In the genomic region with DNA sequence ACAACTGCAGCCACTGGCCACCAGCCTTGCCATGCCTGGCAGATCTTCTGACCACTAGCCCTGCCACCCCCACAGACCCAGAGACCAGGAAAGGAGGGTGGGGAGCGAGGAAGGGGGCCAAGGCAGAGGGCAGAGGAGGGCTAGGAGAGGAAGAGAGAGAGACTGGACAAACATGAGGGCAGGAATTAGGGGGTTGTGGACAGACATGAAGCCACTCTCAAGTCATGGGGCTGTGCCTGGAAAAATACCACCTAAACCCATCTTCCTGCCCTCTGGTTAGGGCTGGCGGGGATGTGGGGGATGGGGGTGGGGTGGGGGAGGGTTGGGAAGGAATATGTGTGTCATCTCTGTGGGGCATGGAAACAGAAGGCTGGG, we compare ENCODE assay signal across 1 cellular context.
TF ChIP-seq lines count a peak whose summit lies in the region.

No MANE protein-coding gene starts in this region.

TF ChIP-seq in GM23338, 12 proteins besides CTCF, POLR2A, EP300 and RAD21:
- TF ChIP-seq ZNF462 (CRISPR knock-in tag; IDR thresholded peaks at IDR 0.05), result no peak
- TF ChIP-seq EZH2 (IDR thresholded peaks at IDR 0.05; ENCODE audit: low read depth, unreplicated experiment), result no peak
- no peak for TF ChIP-seq CREB1 (CRISPR knock-in tag; IDR thresholded peaks at IDR 0.05; ENCODE audit: low read depth)
- TF ChIP-seq ETS1 (IDR thresholded peaks at IDR 0.05), result no peak
- TF ChIP-seq STAT1 (IDR thresholded peaks at IDR 0.05; ENCODE audit: unreplicated experiment), result no peak
- TF ChIP-seq REST (IDR thresholded peaks at IDR 0.05; ENCODE audit: unreplicated experiment), result no peak
- TF ChIP-seq EZH2phosphoT487 (IDR thresholded peaks at IDR 0.05; ENCODE audit: unreplicated experiment), result no peak
- TF ChIP-seq JUNB (IDR thresholded peaks at IDR 0.05; ENCODE audit: unreplicated experiment), result no peak
